Comparison of ENCODE assay signal across 11 cellular contexts in the genomic region with DNA sequence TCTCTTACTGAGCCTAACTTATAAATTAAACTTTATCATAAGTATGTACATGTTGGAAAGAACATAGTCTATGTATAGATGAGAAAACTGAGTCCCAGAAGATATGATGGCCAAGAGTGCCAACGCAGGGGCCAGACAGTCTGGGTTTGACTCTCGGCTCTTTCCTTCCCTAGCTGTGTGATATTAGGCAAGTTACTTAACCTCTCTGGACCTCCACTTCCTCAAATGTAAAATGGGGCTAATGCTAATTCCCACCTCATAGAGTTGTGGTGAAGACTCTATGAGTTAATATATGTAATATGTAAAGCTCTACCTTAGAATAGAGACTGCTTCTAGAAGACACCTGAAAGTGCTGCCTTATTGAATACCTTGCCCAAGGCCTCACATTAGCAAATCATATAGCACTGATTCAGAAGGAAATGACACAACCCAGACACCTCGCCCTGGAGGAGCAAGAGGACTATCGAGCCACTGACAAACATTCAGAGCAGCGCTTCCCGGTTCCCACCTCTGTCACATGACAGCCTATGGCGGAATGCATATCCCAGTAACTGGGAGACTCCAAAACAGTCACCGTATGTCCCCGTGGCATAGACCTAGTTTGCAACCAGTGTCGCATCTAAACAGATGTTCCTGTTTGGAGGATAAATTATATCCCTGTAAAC. TPM values are rescaled to one million over a fixed set of nuclear protein-coding genes. Genes with fewer than 3 reads are reported as not detected.
A peak's percentile ranks its signal among the peaks of the same experiment; 100 is the strongest.
DNase-seq lines count a peak whose midpoint lies in the region; ATAC-seq and TF ChIP-seq lines count a peak whose summit lies in the region.
"Had no signal": no experiment of that assay in that cellular context is flagged by ENCODE, and none has a peak within 500 bp of the region (broad histone marks: within the 10 kb centered on the region; RNA-seq: fewer than 3 reads in every experiment).

No MANE protein-coding gene starts in this region.

- peaks cover 6% of the 10 kb centered on the region; the same call in 1 of the 2 replicates for H3K27me3 ChIP-seq in SK-N-SH (ENCODE audit: insufficient read depth)

- H2AFZ ChIP-seq in SK-N-SH (ENCODE audit: low read depth) = no peak overlapping the region; the same call in 1 of the 2 replicates

- peaks cover 0 to 16% of the 10 kb centered on the region in 2 experiments; a peak in 2 of 4 replicates for H3K4me1 ChIP-seq in SK-N-SH (ENCODE audit: control insufficient read depth in 1 of 2, insufficient read depth in 2 of 2, low read depth in 1 of 2, low read length in 1 of 2)

- peak overlapping the region; percentile 19; the same call in 1 of the 2 replicates for H3K4me2 ChIP-seq in SK-N-SH

- CTCF ChIA-PET in activated CD8-positive, alpha-beta memory T cell treated with anti-CD3 and anti-CD28 coated beads, Interleukin-2, amount 10 ng/mL, durations not matched to agents 7 days and 5 days (lab: Charles Lee) = interaction anchor here (0.6 to 16.3 kb wide), 38 partner anchors 9 to 604 kb away, joined by 3 to 426 read pairs (median 4); a partner anchor contains a TSS
- CTCF ChIA-PET in SK-N-SH (lab: Yijun Ruan, JAX) = interaction anchor here (0.5 to 23.7 kb wide), 56 partner anchors 9 to 464 kb away, joined by 3 to 550 read pairs (median 5); a partner anchor contains a TSS

- H3K4me3 ChIP-seq in SK-N-SH (ENCODE audit: low read depth in 2 of 2, low read length in 1 of 2) = peak overlapping the region in 1 of 2 experiments; percentile 6; a peak in 1 of 4 replicates

- no peak overlapping the region for H3K9ac ChIP-seq in SK-N-SH

- no peaks in the 10 kb centered on the region for H3K36me3 ChIP-seq in SK-N-SH (replicated peaks in 1 of 2; ENCODE audit: control insufficient read depth in 1 of 2, insufficient read depth in 2 of 2, low read length in 1 of 2)

- no peaks in the 10 kb centered on the region for H3K36me3 Mint-ChIP-seq in activated CD8-positive, alpha-beta memory T cell treated with anti-CD3 and anti-CD28 coated beads, Interleukin-2, amount 10 ng/mL, durations not matched to agents 7 days and 5 days
- H3K36me3 Mint-ChIP-seq in natural killer cell treated with Interleukin-12 subunit alpha and Interleukin-12 subunit beta and Interleukin-15 and Interleukin-18, amount 100 ng/mL, for 72 hours = no peaks in the 10 kb centered on the region

- no peak for DNase-seq in activated CD8-positive, alpha-beta memory T cell treated with anti-CD3 and anti-CD28 coated beads, Interleukin-2, amount 10 ng/mL, durations not matched to agents 7 days and 5 days
- DNase-seq in activated CD8-positive, alpha-beta memory T cell treated with anti-CD3 and anti-CD28 coated beads, Interleukin-2, amount 50 U/mL, for 48 hours = no peak
- DNase-seq in SK-N-SH (no peak), activated gamma-delta T cell (lab: John Stamatoyannopoulos, UW) (no peak), cortex of kidney (lab: John Stamatoyannopoulos, UW) (no peak)
- no peak for DNase-seq in natural killer cell treated with Interleukin-12 subunit alpha and Interleukin-12 subunit beta and Interleukin-15 and Interleukin-18, amount 100 ng/mL, for 72 hours (ENCODE audit: low spot score)

- H3K4me3 Mint-ChIP-seq in activated CD8-positive, alpha-beta memory T cell treated with anti-CD3 and anti-CD28 coated beads, Interleukin-2, amount 10 ng/mL, durations not matched to agents 7 days and 5 days = no peak overlapping the region
- peak overlapping the region; percentile 48 for H3K4me3 Mint-ChIP-seq in natural killer cell treated with Interleukin-12 subunit alpha and Interleukin-12 subunit beta and Interleukin-15 and Interleukin-18, amount 100 ng/mL, for 72 hours

- peaks cover 28% of the 10 kb centered on the region for H3K4me1 Mint-ChIP-seq in activated CD8-positive, alpha-beta memory T cell treated with anti-CD3 and anti-CD28 coated beads, Interleukin-2, amount 10 ng/mL, durations not matched to agents 7 days and 5 days
- peaks cover 0 to 7% of the 10 kb centered on the region in 2 donors for H3K4me1 Mint-ChIP-seq in natural killer cell treated with Interleukin-12 subunit alpha and Interleukin-12 subunit beta and Interleukin-15 and Interleukin-18, amount 100 ng/mL, for 72 hours (ENCODE audit: low read depth in 2 of 2)

- POLR2A ChIA-PET in SK-N-SH (lab: Yijun Ruan, JAX) = interaction anchor here (2.6 kb wide), 1 partner anchor 57 kb away, joined by 9 read pairs; no protein-coding TSS in a partner anchor

- H3K9me2 ChIP-seq in SK-N-SH = no peaks in the 10 kb centered on the region

- no peaks in the 10 kb centered on the region for H3K9me3 ChIP-seq in SK-N-SH

- peak; percentile 14 for ATAC-seq in activated CD8-positive, alpha-beta memory T cell treated with anti-CD3 and anti-CD28 coated beads, Interleukin-2, amount 10 ng/mL, durations not matched to agents 7 days and 5 days
- peak; percentile 14 for ATAC-seq in HG02678 (IDR thresholded peaks at IDR 0.05; ENCODE audit: unreplicated experiment)
- peak in 1 of 2 donors; percentile 71 for ATAC-seq in natural killer cell treated with Interleukin-12 subunit alpha and Interleukin-12 subunit beta and Interleukin-15 and Interleukin-18, amount 100 ng/mL, for 72 hours
- ATAC-seq in HG03280 (IDR thresholded peaks at IDR 0.05; ENCODE audit: unreplicated experiment) = no peak

- H3F3A ChIP-seq in SK-N-SH (replicated peaks; ENCODE audit: insufficient read depth) = no peaks in the 10 kb centered on the region

- no peak for TF ChIP-seq CTCF in SK-N-SH (IDR thresholded peaks at IDR 0.05)

- peaks cover 20% of the 10 kb centered on the region for H3K27me3 Mint-ChIP-seq in activated CD8-positive, alpha-beta memory T cell treated with anti-CD3 and anti-CD28 coated beads, Interleukin-2, amount 10 ng/mL, durations not matched to agents 7 days and 5 days
- H3K27me3 Mint-ChIP-seq in natural killer cell treated with Interleukin-12 subunit alpha and Interleukin-12 subunit beta and Interleukin-15 and Interleukin-18, amount 100 ng/mL, for 72 hours = peaks cover 9 to 16% of the 10 kb centered on the region in 2 donors

- H3K79me2 ChIP-seq in SK-N-SH (ENCODE audit: insufficient read depth) = no peaks in the 10 kb centered on the region

- no peak overlapping the region for H3K27ac Mint-ChIP-seq in activated CD8-positive, alpha-beta memory T cell treated with anti-CD3 and anti-CD28 coated beads, Interleukin-2, amount 10 ng/mL, durations not matched to agents 7 days and 5 days
- H3K27ac Mint-ChIP-seq in natural killer cell treated with Interleukin-12 subunit alpha and Interleukin-12 subunit beta and Interleukin-15 and Interleukin-18, amount 100 ng/mL, for 72 hours = no peak overlapping the region

- WGBS in SK-N-SH (ENCODE audit: low lambda C conversion rate) = 17% methylated on average over 5 of the region's 10 CpGs

- no peaks in the 10 kb centered on the region for H3K9me3 Mint-ChIP-seq in activated CD8-positive, alpha-beta memory T cell treated with anti-CD3 and anti-CD28 coated beads, Interleukin-2, amount 10 ng/mL, durations not matched to agents 7 days and 5 days (ENCODE audit: low read depth)
- no peaks in the 10 kb centered on the region for H3K9me3 Mint-ChIP-seq in natural killer cell treated with Interleukin-12 subunit alpha and Interleukin-12 subunit beta and Interleukin-15 and Interleukin-18, amount 100 ng/mL, for 72 hours

- no peaks in the 10 kb centered on the region for H4K20me1 ChIP-seq in SK-N-SH (ENCODE audit: insufficient read depth)

- no peak for TF ChIP-seq RAD21 in SK-N-SH (IDR thresholded peaks at IDR 0.05; ENCODE audit: low read length)

- TF ChIP-seq EP300 in SK-N-SH (IDR thresholded peaks at IDR 0.05; ENCODE audit: borderline replicate concordance in 1 of 2, low read depth in 1 of 2, low read length in 1 of 2) = no peak

- H3K27ac ChIP-seq in SK-N-SH (ENCODE audit: low read depth in 2 of 2, low read length in 1 of 2) = no peak overlapping the region

TF ChIP-seq in SK-N-SH, 30 proteins besides CTCF, POLR2A, EP300 and RAD21 (continues in another document):
- TF ChIP-seq SMC3 (IDR thresholded peaks at IDR 0.05; ENCODE audit: low read depth, low read length) = no peak
- TF ChIP-seq, protein P1, sequence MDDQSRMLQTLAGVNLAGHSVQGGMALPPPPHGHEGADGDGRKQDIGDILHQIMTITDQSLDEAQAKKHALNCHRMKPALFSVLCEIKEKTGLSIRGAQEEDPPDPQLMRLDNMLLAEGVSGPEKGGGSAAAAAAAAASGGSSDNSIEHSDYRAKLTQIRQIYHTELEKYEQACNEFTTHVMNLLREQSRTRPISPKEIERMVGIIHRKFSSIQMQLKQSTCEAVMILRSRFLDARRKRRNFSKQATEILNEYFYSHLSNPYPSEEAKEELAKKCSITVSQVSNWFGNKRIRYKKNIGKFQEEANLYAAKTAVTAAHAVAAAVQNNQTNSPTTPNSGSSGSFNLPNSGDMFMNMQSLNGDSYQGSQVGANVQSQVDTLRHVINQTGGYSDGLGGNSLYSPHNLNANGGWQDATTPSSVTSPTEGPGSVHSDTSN (IDR thresholded peaks at IDR 0.05) = no peak
- TF ChIP-seq FOXJ3 (CRISPR knock-in tag; IDR thresholded peaks at IDR 0.05) = no peak

RNA-seq across cellular contexts. Expression of a gene that starts 11.3 kb away (rescaled TPM):
- total RNA-seq in activated CD8-positive, alpha-beta memory T cell treated with anti-CD3 and anti-CD28 coated beads, Interleukin-2, amount 10 ng/mL, durations not matched to agents 7 days and 5 days = 10 to 100 TPM; 26.5 to 40.8 TPM
- 26.1 and 34.7 TPM in 2 replicates for polyA plus RNA-seq in SK-N-SH (2012; rRNA removed)
- 17.2 and 22.7 TPM in 2 replicates for polyA plus RNA-seq in SK-N-SH (2012; cell fraction: cytosol; rRNA removed)
- 28.2 and 44.0 TPM in 2 replicates for polyA plus RNA-seq in SK-N-SH (2012; cell fraction: nucleus; rRNA removed)
- 10 to 100 TPM; 45.0 to 78.7 TPM for total RNA-seq in natural killer cell treated with Interleukin-12 subunit alpha and Interleukin-12 subunit beta and Interleukin-15 and Interleukin-18, amount 100 ng/mL, for 72 hours

RNA-seq across cellular contexts. Expression of a gene that starts 25.1 kb away (rescaled TPM):
- total RNA-seq in activated CD8-positive, alpha-beta memory T cell treated with anti-CD3 and anti-CD28 coated beads, Interleukin-2, amount 10 ng/mL, durations not matched to agents 7 days and 5 days = 1 to 10 TPM; 1.1 to 3.7 TPM
- polyA plus RNA-seq in SK-N-SH (2012; rRNA removed) = 0.02 TPM in 1 of 2 replicates, not detected in the other
- 0.01 TPM in 1 of 2 replicates, not detected in the other for polyA plus RNA-seq in SK-N-SH (2012; cell fraction: cytosol; rRNA removed)
- 0.05 and 0.12 TPM in 2 replicates for polyA plus RNA-seq in SK-N-SH (2012; cell fraction: nucleus; rRNA removed)
- total RNA-seq in natural killer cell treated with Interleukin-12 subunit alpha and Interleukin-12 subunit beta and Interleukin-15 and Interleukin-18, amount 100 ng/mL, for 72 hours = under 1 TPM; 0.12 to 0.86 TPM

RNA-seq across cellular contexts. Expression of a gene that starts 36.7 kb away (rescaled TPM):
- total RNA-seq in activated CD8-positive, alpha-beta memory T cell treated with anti-CD3 and anti-CD28 coated beads, Interleukin-2, amount 10 ng/mL, durations not matched to agents 7 days and 5 days = not detected
- polyA plus RNA-seq in SK-N-SH (2012; rRNA removed) = not detected in 2 replicates
- 0.01 TPM in 1 of 2 replicates, not detected in the other for polyA plus RNA-seq in SK-N-SH (2012; cell fraction: cytosol; rRNA removed)
- polyA plus RNA-seq in SK-N-SH (2012; cell fraction: nucleus; rRNA removed) = 0.37 and 0.79 TPM in 2 replicates
- not detected for total RNA-seq in natural killer cell treated with Interleukin-12 subunit alpha and Interleukin-12 subunit beta and Interleukin-15 and Interleukin-18, amount 100 ng/mL, for 72 hours
- total RNA-seq: activated CD8-positive, alpha-beta memory T cell treated with anti-CD3 and anti-CD28 coated beads for 36 hours; Daoy had no signal

RNA-seq across cellular contexts. Expression of a gene that starts 45.5 kb away (rescaled TPM):
- total RNA-seq in activated CD8-positive, alpha-beta memory T cell treated with anti-CD3 and anti-CD28 coated beads, Interleukin-2, amount 10 ng/mL, durations not matched to agents 7 days and 5 days = not detected
- polyA plus RNA-seq in SK-N-SH (2012; rRNA removed) = not detected in 2 replicates
- not detected in 2 replicates for polyA plus RNA-seq in SK-N-SH (2012; cell fraction: cytosol; rRNA removed)
- polyA plus RNA-seq in SK-N-SH (2012; cell fraction: nucleus; rRNA removed) = not detected in 2 replicates
- not detected for total RNA-seq in natural killer cell treated with Interleukin-12 subunit alpha and Interleukin-12 subunit beta and Interleukin-15 and Interleukin-18, amount 100 ng/mL, for 72 hours
- total RNA-seq: activated CD8-positive, alpha-beta memory T cell treated with anti-CD3 and anti-CD28 coated beads for 36 hours; Daoy; T-helper 2 cell treated with Interferon-gamma antibody and Interleukin-4, amounts not matched to agents 100 ng/mL and 5 ng/mL, for 36 hours had no signal
